8 cellular contexts compared by ENCODE assay signal in the genomic region with DNA sequence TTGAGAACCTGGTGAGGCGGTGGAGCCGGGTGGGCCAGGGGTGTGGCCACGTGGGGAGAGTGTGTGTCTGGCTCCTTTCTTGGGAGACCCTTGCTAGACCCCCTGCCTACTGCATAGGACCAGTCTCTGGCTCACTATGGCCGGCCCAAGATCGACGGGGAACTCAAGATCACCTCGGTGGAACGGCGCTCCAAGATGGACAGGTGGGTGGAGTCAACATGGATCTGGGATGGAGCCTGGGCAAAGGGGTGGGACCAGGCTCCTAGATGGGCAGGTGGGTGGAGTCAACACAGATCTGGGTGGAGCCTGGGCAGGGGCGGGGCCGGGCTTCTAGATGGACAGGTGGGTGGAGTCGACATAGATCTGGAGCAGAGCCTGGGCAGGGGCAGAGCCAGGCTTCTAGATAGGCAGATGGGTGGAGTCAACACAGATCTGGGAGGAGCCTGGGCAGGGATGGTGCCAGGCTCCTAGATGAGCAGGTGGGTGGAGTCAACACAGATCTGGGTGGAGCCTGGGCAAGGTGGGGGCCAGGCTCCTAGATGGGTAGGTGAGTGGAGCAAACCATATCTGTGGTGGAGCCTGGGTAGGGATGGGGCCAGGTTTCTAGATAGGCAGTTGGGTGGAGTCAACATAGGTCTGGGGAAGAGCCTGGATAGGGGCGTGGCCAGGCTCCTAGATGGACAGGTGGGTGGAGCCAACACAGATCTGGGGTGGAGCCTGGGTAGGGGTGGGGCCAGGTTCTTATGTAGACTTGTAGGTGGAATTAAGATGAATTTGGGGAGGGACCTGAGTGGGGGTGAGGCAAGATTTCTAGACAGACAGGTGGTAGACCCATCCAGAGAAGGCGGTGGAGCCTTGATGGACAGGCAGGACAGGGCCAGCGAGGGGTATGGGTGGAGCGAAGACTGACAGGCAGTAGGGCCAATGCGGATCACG. TPM values are rescaled to one million over a fixed set of nuclear protein-coding genes. Genes with fewer than 3 reads are reported as not detected.
A peak's percentile ranks its signal among the peaks of the same experiment; 100 is the strongest.
DNase-seq lines count a peak whose midpoint lies in the region; ATAC-seq and TF ChIP-seq lines count a peak whose summit lies in the region.

No MANE protein-coding gene starts in this region.

- POLR2A ChIA-PET in CD4-positive, alpha-beta T cell (lab: Charles Lee) = interaction anchor here (1.0 kb wide), 1 partner anchor 20 kb away, joined by 3 read pairs; no protein-coding TSS in a partner anchor
- POLR2A ChIA-PET in activated CD4-positive, alpha-beta memory T cell treated with anti-CD3 and anti-CD28 coated beads for 36 hours (lab: Charles Lee) = interaction anchor here (0.6 kb wide), 1 partner anchor 56 kb away, joined by 3 read pairs; a partner anchor contains a TSS

- no peaks in the 10 kb centered on the region for H3K79me2 ChIP-seq in mesendoderm (ENCODE audit: control insufficient read depth, insufficient read depth, low read length)

- H3K4me2 ChIP-seq in mesendoderm (ENCODE audit: low read length) = no peak overlapping the region

- CTCF ChIA-PET in CD4-positive, alpha-beta T cell (lab: Charles Lee) = no interaction called here
- CTCF ChIA-PET in activated CD4-positive, alpha-beta memory T cell treated with anti-CD3 and anti-CD28 coated beads for 36 hours (lab: Charles Lee) = no interaction called here

- intact Hi-C loops in CD4-positive, alpha-beta T cell (cut with DNase I, micrococcal nuclease) = no loop called here
- intact Hi-C loops in activated CD4-positive, alpha-beta memory T cell treated with anti-CD3 and anti-CD28 coated beads for 36 hours (cut with micrococcal nuclease) = no loop called here

- H3K4ac ChIP-seq in mesendoderm (ENCODE audit: low read depth, low read length) = no peak overlapping the region

- no peak overlapping the region for H3K4me3 Mint-ChIP-seq in CD4-positive, alpha-beta T cell
- no peak overlapping the region for H3K4me3 Mint-ChIP-seq in activated CD4-positive, alpha-beta memory T cell treated with anti-CD3 and anti-CD28 coated beads for 36 hours

- H3K4me1 ChIP-seq in mesendoderm (ENCODE audit: control insufficient read depth, low read depth, low read length) = no peaks in the 10 kb centered on the region

- H3K27ac Mint-ChIP-seq in CD4-positive, alpha-beta T cell = peak overlapping the region; percentile 75
- H3K27ac Mint-ChIP-seq in activated CD4-positive, alpha-beta memory T cell treated with anti-CD3 and anti-CD28 coated beads for 36 hours = peak overlapping the region; percentile 34

- H4K5ac ChIP-seq in mesendoderm (ENCODE audit: low read length) = no peak overlapping the region

- no peak overlapping the region for H3K56ac ChIP-seq in mesendoderm (ENCODE audit: low read length)

- H3K9me3 Mint-ChIP-seq in CD4-positive, alpha-beta T cell = no peaks in the 10 kb centered on the region
- no peaks in the 10 kb centered on the region for H3K9me3 Mint-ChIP-seq in activated CD4-positive, alpha-beta memory T cell treated with anti-CD3 and anti-CD28 coated beads for 36 hours

- DNase-seq in CD4-positive, alpha-beta T cell = peak in 5 of 10 experiments; percentile 2 to 35 (median 10)
- peak; percentile 5 for DNase-seq in HT1080 (ENCODE audit: low read depth)
- DNase-seq in activated CD4-positive, alpha-beta memory T cell treated with anti-CD3 and anti-CD28 coated beads for 36 hours = peak; percentile 74
- DNase-seq in mesendoderm = peak; percentile 37
- no peak for DNase-seq in NCI-H2227 treated with DMSO at 0.1 percent for 48 hours (lab: John Stamatoyannopoulos, UW)
- DNase-seq in GM03348 (ENCODE audit: low spot score) = no peak
- no peak for DNase-seq in NCI-H526 treated with DMSO at 0.1 percent for 48 hours (lab: John Stamatoyannopoulos, UW)

- no peak overlapping the region for H2BK120ac ChIP-seq in mesendoderm (ENCODE audit: low read depth, low read length)

- H3K27me3 Mint-ChIP-seq in CD4-positive, alpha-beta T cell = no peaks in the 10 kb centered on the region
- no peaks in the 10 kb centered on the region for H3K27me3 Mint-ChIP-seq in activated CD4-positive, alpha-beta memory T cell treated with anti-CD3 and anti-CD28 coated beads for 36 hours

- no peak overlapping the region for H3K9ac ChIP-seq in mesendoderm (ENCODE audit: low read length)

- WGBS in mesendoderm (ENCODE audit: extremely low coverage, insufficient coverage, low lambda C conversion rate) = no CpG with 5 or more reads among the region's 18 CpGs

- H3K79me1 ChIP-seq in mesendoderm (ENCODE audit: low read length) = no peaks in the 10 kb centered on the region

- H2AK5ac ChIP-seq in mesendoderm (ENCODE audit: low read length) = no peak overlapping the region

- H4K8ac ChIP-seq in mesendoderm (ENCODE audit: low read depth, low read length) = no peak overlapping the region

- no peak for TF ChIP-seq CTCF in CD4-positive, alpha-beta T cell (IDR thresholded peaks at IDR 0.05)

- H2BK15ac ChIP-seq in mesendoderm (replicated peaks; ENCODE audit: low read depth) = no peak overlapping the region

- H3K9me3 ChIP-seq in CD4-positive, alpha-beta T cell (ENCODE audit: control insufficient read depth, low read length) = no peaks in the 10 kb centered on the region

- peak overlapping the region; percentile 13 for H3K27ac ChIP-seq in CD4-positive, alpha-beta T cell (ENCODE audit: low read depth, low read length)
- H3K27ac ChIP-seq in mesendoderm (ENCODE audit: low read depth, low read length) = no peak overlapping the region

- H3K36me3 ChIP-seq in mesendoderm (ENCODE audit: control insufficient read depth, insufficient read depth, low read length) = no peaks in the 10 kb centered on the region

- H3K23ac ChIP-seq in mesendoderm (ENCODE audit: low read length) = no peak overlapping the region

- H3K4me3 ChIP-seq in mesendoderm (ENCODE audit: low read length) = no peak overlapping the region

- peaks cover 10% of the 10 kb centered on the region for H3K4me1 Mint-ChIP-seq in CD4-positive, alpha-beta T cell (ENCODE audit: low read depth)
- H3K4me1 Mint-ChIP-seq in activated CD4-positive, alpha-beta memory T cell treated with anti-CD3 and anti-CD28 coated beads for 36 hours (ENCODE audit: low read depth) = peaks cover 5% of the 10 kb centered on the region

- H3K27me3 ChIP-seq in CD4-positive, alpha-beta T cell (ENCODE audit: control insufficient read depth, insufficient read depth, low read length) = no peaks in the 10 kb centered on the region
- H3K27me3 ChIP-seq in mesendoderm (ENCODE audit: insufficient read depth, low read length, poor library complexity) = no peaks in the 10 kb centered on the region

- peaks cover 93% of the 10 kb centered on the region for H3K36me3 Mint-ChIP-seq in CD4-positive, alpha-beta T cell (ENCODE audit: low read depth)
- H3K36me3 Mint-ChIP-seq in activated CD4-positive, alpha-beta memory T cell treated with anti-CD3 and anti-CD28 coated beads for 36 hours = peaks cover 64% of the 10 kb centered on the region

- no peak overlapping the region for H3K18ac ChIP-seq in mesendoderm (ENCODE audit: low read length)

- ATAC-seq in CD4-positive, alpha-beta T cell (ENCODE audit: poor library complexity) = peak; percentile 88
- ATAC-seq in GM21423 (IDR thresholded peaks at IDR 0.05; ENCODE audit: unreplicated experiment) = no peak

- no peak overlapping the region for H2BK5ac ChIP-seq in mesendoderm (ENCODE audit: low read length)

RNA-seq across cellular contexts. Expression of a gene that starts 56.5 kb away (rescaled TPM):
- total RNA-seq in CD4-positive, alpha-beta T cell = 10 to 100 TPM; 70.0 to 70.1 TPM
- not detected in 2 replicates for total RNA-seq in HT1080 (2014; rRNA removed; shearing (Covaris generic))
- polyA plus RNA-seq in HT1080 (2015; cell fraction: cytosol; rRNA removed) = not detected in 2 replicates
- polyA plus RNA-seq in HT1080 (2015; cell fraction: nucleus; rRNA removed) = not detected in 2 replicates
- total RNA-seq in activated CD4-positive, alpha-beta memory T cell treated with anti-CD3 and anti-CD28 coated beads for 36 hours = 10 to 100 TPM; 77.9 to 84.5 TPM
- 1.0 TPM for polyA plus RNA-seq in mesendoderm (2013, experiment 1 of 2)
- polyA plus RNA-seq in mesendoderm (2013, experiment 2 of 2) = 0.92 TPM

RNA-seq across cellular contexts. Expression of a gene that starts 58.4 kb away (rescaled TPM):
- 1 to 10 TPM; 5.4 to 6.0 TPM for total RNA-seq in CD4-positive, alpha-beta T cell
- 0.20 and 0.26 TPM in 2 replicates for total RNA-seq in HT1080 (2014; rRNA removed; shearing (Covaris generic))
- 0.07 and 0.12 TPM in 2 replicates for polyA plus RNA-seq in HT1080 (2015; cell fraction: cytosol; rRNA removed)
- 0.04 and 0.07 TPM in 2 replicates for polyA plus RNA-seq in HT1080 (2015; cell fraction: nucleus; rRNA removed)
- total RNA-seq in activated CD4-positive, alpha-beta memory T cell treated with anti-CD3 and anti-CD28 coated beads for 36 hours = 1 to 10 TPM; 6.6 to 6.8 TPM
- not detected for polyA plus RNA-seq in mesendoderm (2013, experiment 1 of 2)
- not detected for polyA plus RNA-seq in mesendoderm (2013, experiment 2 of 2)

Comparison
In these comparisons a context has a peak if more than half of its experiments do, and no peak if none do; other contexts are left out.
1. DNase-seq: peak in HT1080 (single experiment), activated CD4-positive, alpha-beta memory T cell treated with anti-CD3 and anti-CD28 coated beads for 36 hours (single experiment) and mesendoderm (single experiment); none in NCI-H2227 treated with DMSO at 0.1 percent for 48 hours (single experiment), GM03348 (single experiment) and NCI-H526 treated with DMSO at 0.1 percent for 48 hours (single experiment).
2. RNA of a gene that starts 56.5 kb away (total RNA-seq): 77.9 to 84.5 TPM in activated CD4-positive, alpha-beta memory T cell treated with anti-CD3 and anti-CD28 coated beads for 36 hours and 70.0 to 70.1 TPM in CD4-positive, alpha-beta T cell; not detected in HT1080; every median in the first group is over 10 times any median in the second.